ENCODE assay signal across 8 cellular contexts in genomic region chr3:35862057-35862456, GRCh38.
"Had no signal": no experiment of that assay in that cellular context is flagged by ENCODE, and none has a peak within 500 bp of the region (broad histone marks: within the 10 kb centered on the region; RNA-seq: fewer than 3 reads in every experiment).

No MANE protein-coding gene starts in this region.

- H3K4me3 ChIP-seq: GM23248, HAP-1 had no signal

- FAIRE-seq: HepG2 had no signal

- H3K36me3 ChIP-seq: HAP-1 had no signal

- ATAC-seq: HCT116, HepG2 had no signal

- DNase-seq: GM23248, GOT3, H7, HFFc6 had no signal

- H2AFZ ChIP-seq: GM23248 had no signal

- H3K9me3 ChIP-seq: HAP-1 had no signal

- H3K9ac ChIP-seq: GM23248 had no signal

- H3K4me1 ChIP-seq: HAP-1 had no signal

- H3K27ac ChIP-seq: GM23248, HL-60 had no signal
